Comparison of ENCODE assay signal across 19 cellular contexts in the genomic region with DNA sequence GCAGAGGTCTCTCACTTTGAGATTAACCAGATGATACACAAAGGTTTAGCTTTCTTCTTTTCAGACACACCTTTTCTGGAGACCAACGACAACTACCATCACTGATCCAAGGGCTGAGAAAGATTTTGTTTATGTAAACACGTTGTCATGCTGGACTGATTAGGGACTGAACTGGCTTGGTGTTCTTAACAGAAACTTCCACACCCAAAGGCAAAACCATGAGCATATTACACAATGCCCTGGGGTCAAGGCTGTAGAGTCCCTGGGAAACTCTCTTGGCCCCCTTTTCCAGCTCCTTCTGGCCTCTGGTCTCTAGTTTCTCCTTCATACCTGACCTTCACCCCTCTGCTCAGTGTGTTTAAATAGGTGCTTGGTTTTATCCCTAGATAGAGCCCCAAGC.
"Had no signal": no experiment of that assay in that cellular context is flagged by ENCODE, and none has a peak within 500 bp of the region (broad histone marks: within the 10 kb centered on the region; RNA-seq: fewer than 3 reads in every experiment).

No MANE protein-coding gene starts in this region.

- DNase-seq: dermis blood vessel endothelial cell; effector memory CD8-positive, alpha-beta T cell; midbrain; naive thymus-derived CD4-positive, alpha-beta T cell; right lobe of liver; stimulated activated CD4-positive, alpha-beta T cell treated with anti-CD3 and anti-CD28 coated beads, Interleukin-12 subunit alpha, Interleukin-12 subunit beta, amount 100 ng/mL, for 4 hours; stimulated activated CD4-positive, alpha-beta T cell treated with anti-CD3 and anti-CD28 coated beads, Interleukin-1b, Interleukin-23, amount 100 ng/mL, for 48 hours; stimulated activated CD4-positive, alpha-beta T cell treated with anti-CD3 and anti-CD28 coated beads, Interleukin-4, amount 100 ng/mL, for 1 hour; stimulated activated CD8-positive, alpha-beta memory T cell treated with anti-CD3 and anti-CD28 coated beads, Interleukin-4, amount 100 ng/mL, for 48 hours; stimulated activated naive CD4-positive, alpha-beta T cell; stimulated activated naive CD8-positive, alpha-beta T cell treated with anti-CD3 and anti-CD28 coated beads, Interleukin-15, amount 100 ng/mL, for 72 hours; thyroid gland had no signal

- ATAC-seq: effector memory CD8-positive, alpha-beta T cell; left lobe of liver; naive thymus-derived CD4-positive, alpha-beta T cell; stimulated activated naive CD8-positive, alpha-beta T cell treated with anti-CD3 and anti-CD28 coated beads, Interleukin-15, amount 100 ng/mL, for 72 hours had no signal

- H3K4me3 ChIP-seq: coronary artery, lung, neural progenitor cell, right lobe of liver, smooth muscle cell, suprapubic skin, thyroid gland, vagina had no signal
